In genomic region chr22:38396440-38397069, GRCh38 we compare ENCODE assay signal across 9 cellular contexts. TPM values are rescaled to one million over a fixed set of nuclear protein-coding genes. Genes with fewer than 3 reads are reported as not detected.
DNase-seq lines count a peak whose midpoint lies in the region; ATAC-seq and TF ChIP-seq lines count a peak whose summit lies in the region.
"Not testable (repeated sequence)": the region's sequence is repeated elsewhere in the genome, so short reads cannot be mapped to it uniquely, and the experiment has no call there.
"Had no signal": no experiment of that assay in that cellular context is flagged by ENCODE, and none has a peak within 500 bp of the region (broad histone marks: within the 10 kb centered on the region; RNA-seq: fewer than 3 reads in every experiment).

No MANE protein-coding gene starts in this region.

- H3K27ac ChIP-seq in CD4-positive, CD25-positive, alpha-beta regulatory T cell (ENCODE audit: insufficient read depth, low read length, poor library complexity, severe bottlenecking), result peak overlapping the region; percentile 75
- H3K27ac ChIP-seq in HUES6 (ENCODE audit: low read depth, low read length) (peak overlapping the region; percentile 89), endodermal cell (ENCODE audit: low read depth, low read length) (peak overlapping the region; percentile 36), iPS-18a (ENCODE audit: low read length) (peak overlapping the region; percentile 79)

- H3K36me3 ChIP-seq in CD4-positive, CD25-positive, alpha-beta regulatory T cell (ENCODE audit: control insufficient read depth, insufficient read depth, low read length); HUES6 (ENCODE audit: control insufficient read depth, insufficient read depth, low read length); adipocyte (ENCODE audit: control insufficient read depth, insufficient read depth, low read length, severe bottlenecking); endodermal cell (ENCODE audit: control insufficient read depth, insufficient read depth, low read length); iPS-18a (ENCODE audit: control insufficient read depth, low read depth, low read length): not testable (repeated sequence)

- DNase-seq in CD4-positive, CD25-positive, alpha-beta regulatory T cell; T-helper 2 cell treated with Interferon-gamma antibody and Interleukin-4, amounts not matched to agents 5 μg/mL and 100 μg/mL, for 36 hours (ENCODE audit: low spot score); adipocyte (ENCODE audit: low read depth); nephron progenitor cell; stimulated activated naive B cell treated with anti-CD40 and anti-IgM and Interleukin-4, amounts not matched to agents 10 μg/mL and 1 μg/mL and 100 μg/mL, for 72 hours: not testable (repeated sequence)
- peak; percentile 38 for DNase-seq in endodermal cell

- peak overlapping the region; percentile 78 to 95 (median 93) for H3K27ac Mint-ChIP-seq in CD4-positive, CD25-positive, alpha-beta regulatory T cell
- H3K27ac Mint-ChIP-seq in T-helper 2 cell treated with Interferon-gamma antibody and Interleukin-4, amounts not matched to agents 5 μg/mL and 100 μg/mL, for 36 hours, result peak overlapping the region; percentile 77
- H3K27ac Mint-ChIP-seq in endodermal cell, result peak overlapping the region; percentile 97
- H3K27ac Mint-ChIP-seq in nephron progenitor cell, result not testable (repeated sequence)
- H3K27ac Mint-ChIP-seq in stimulated activated naive B cell treated with anti-CD40 and anti-IgM and Interleukin-4, amounts not matched to agents 10 μg/mL and 1 μg/mL and 100 μg/mL, for 72 hours, result peak overlapping the region; percentile 92

- not testable (repeated sequence) for H3K36me3 Mint-ChIP-seq in CD4-positive, CD25-positive, alpha-beta regulatory T cell; T-helper 2 cell treated with Interferon-gamma antibody and Interleukin-4, amounts not matched to agents 5 μg/mL and 100 μg/mL, for 36 hours (ENCODE audit: low read depth); endodermal cell (ENCODE audit: low read depth); nephron progenitor cell (ENCODE audit: low read depth)
- peaks cover 8 to 17% of the 10 kb centered on the region in 2 donors for H3K36me3 Mint-ChIP-seq in stimulated activated naive B cell treated with anti-CD40 and anti-IgM and Interleukin-4, amounts not matched to agents 10 μg/mL and 1 μg/mL and 100 μg/mL, for 72 hours

- H3K9ac ChIP-seq in HUES6 (ENCODE audit: low read length) (peak overlapping the region; percentile 84), adipocyte (ENCODE audit: low read length) (peak overlapping the region; percentile 84), endodermal cell (ENCODE audit: extremely low read depth, low read length, poor library complexity, severe bottlenecking) (peak overlapping the region; percentile 93), iPS-18a (ENCODE audit: low read length) (peak overlapping the region; percentile 87)

- H3K27me3 Mint-ChIP-seq in CD4-positive, CD25-positive, alpha-beta regulatory T cell; endodermal cell (ENCODE audit: insufficient read depth); nephron progenitor cell (ENCODE audit: low read depth, poor library complexity); stimulated activated naive B cell treated with anti-CD40 and anti-IgM and Interleukin-4, amounts not matched to agents 10 μg/mL and 1 μg/mL and 100 μg/mL, for 72 hours: not testable (repeated sequence)
- H3K27me3 Mint-ChIP-seq in T-helper 2 cell treated with Interferon-gamma antibody and Interleukin-4, amounts not matched to agents 5 μg/mL and 100 μg/mL, for 36 hours (ENCODE audit: low read depth), result peaks cover 13% of the 10 kb centered on the region

- peak overlapping the region; percentile 84 for H3K4me3 ChIP-seq in CD4-positive, CD25-positive, alpha-beta regulatory T cell (ENCODE audit: low read depth, low read length)
- H3K4me3 ChIP-seq in HUES6 (ENCODE audit: low read depth, low read length), result peak overlapping the region; percentile 90
- peak overlapping the region; percentile 81 for H3K4me3 ChIP-seq in adipocyte (ENCODE audit: low read length)
- H3K4me3 ChIP-seq in endodermal cell (ENCODE audit: low read length), result peak overlapping the region; percentile 94
- peak overlapping the region; percentile 84 for H3K4me3 ChIP-seq in iPS-18a (ENCODE audit: low read length)

- TF ChIP-seq CTCF in endodermal cell (conservative IDR thresholded peaks at IDR 0.05); nephron progenitor cell (IDR thresholded peaks at IDR 0.05): not testable (repeated sequence)

- not testable (repeated sequence) for H3K9me3 Mint-ChIP-seq in CD4-positive, CD25-positive, alpha-beta regulatory T cell; T-helper 2 cell treated with Interferon-gamma antibody and Interleukin-4, amounts not matched to agents 5 μg/mL and 100 μg/mL, for 36 hours; endodermal cell; nephron progenitor cell; stimulated activated naive B cell treated with anti-CD40 and anti-IgM and Interleukin-4, amounts not matched to agents 10 μg/mL and 1 μg/mL and 100 μg/mL, for 72 hours

- not testable (repeated sequence) for ATAC-seq in CD4-positive, CD25-positive, alpha-beta regulatory T cell (ENCODE audit: low read depth in 2 of 2); stimulated activated naive B cell treated with anti-CD40 and anti-IgM and Interleukin-4, amounts not matched to agents 10 μg/mL and 1 μg/mL and 100 μg/mL, for 72 hours (replicated peaks)

- H3K27me3 ChIP-seq in CD4-positive, CD25-positive, alpha-beta regulatory T cell (ENCODE audit: control insufficient read depth, insufficient read depth, low read length); HUES6 (ENCODE audit: control insufficient read depth, insufficient read depth, low read length); adipocyte (replicated peaks; ENCODE audit: control insufficient read depth, insufficient read depth, low read length); endodermal cell (ENCODE audit: control insufficient read depth, insufficient read depth, low read length, poor library complexity, severe bottlenecking); iPS-18a (ENCODE audit: control insufficient read depth, insufficient read depth, low read length): not testable (repeated sequence)

- peaks cover 35 to 55% (median 39%) of the 10 kb centered on the region in 4 donors for H3K4me1 Mint-ChIP-seq in CD4-positive, CD25-positive, alpha-beta regulatory T cell
- peaks cover 48% of the 10 kb centered on the region for H3K4me1 Mint-ChIP-seq in T-helper 2 cell treated with Interferon-gamma antibody and Interleukin-4, amounts not matched to agents 5 μg/mL and 100 μg/mL, for 36 hours (ENCODE audit: low read depth)
- H3K4me1 Mint-ChIP-seq in endodermal cell (peaks cover 60% of the 10 kb centered on the region), nephron progenitor cell (peaks cover 71% of the 10 kb centered on the region)
- peaks cover 14 to 37% of the 10 kb centered on the region in 2 donors for H3K4me1 Mint-ChIP-seq in stimulated activated naive B cell treated with anti-CD40 and anti-IgM and Interleukin-4, amounts not matched to agents 10 μg/mL and 1 μg/mL and 100 μg/mL, for 72 hours

- 33 to 57% methylated on average over 9 to 11 of the region's 12 CpGs for WGBS in endodermal cell (ENCODE audit: insufficient coverage in 1 of 2, insufficient read length in 1 of 2), 2 experiments

- peak overlapping the region; percentile 87 to 99 (median 94) for H3K4me3 Mint-ChIP-seq in CD4-positive, CD25-positive, alpha-beta regulatory T cell
- H3K4me3 Mint-ChIP-seq in T-helper 2 cell treated with Interferon-gamma antibody and Interleukin-4, amounts not matched to agents 5 μg/mL and 100 μg/mL, for 36 hours, result peak overlapping the region; percentile 86
- H3K4me3 Mint-ChIP-seq in endodermal cell, result peak overlapping the region; percentile 81
- peak overlapping the region; percentile 87 for H3K4me3 Mint-ChIP-seq in nephron progenitor cell
- peak overlapping the region; percentile 92 for H3K4me3 Mint-ChIP-seq in stimulated activated naive B cell treated with anti-CD40 and anti-IgM and Interleukin-4, amounts not matched to agents 10 μg/mL and 1 μg/mL and 100 μg/mL, for 72 hours

- peaks cover 42% of the 10 kb centered on the region for H3K4me1 ChIP-seq in CD4-positive, CD25-positive, alpha-beta regulatory T cell (ENCODE audit: control insufficient read depth, insufficient read depth, low read length, poor library complexity, severe bottlenecking)
- H3K4me1 ChIP-seq in HUES6 (ENCODE audit: control insufficient read depth, insufficient read depth, low read length) (peaks cover 38% of the 10 kb centered on the region), adipocyte (ENCODE audit: control insufficient read depth, insufficient read depth, low read length) (peaks cover 21% of the 10 kb centered on the region), iPS-18a (ENCODE audit: control insufficient read depth, low read depth, low read length) (peaks cover 56% of the 10 kb centered on the region)
- H3K4me1 ChIP-seq in endodermal cell (ENCODE audit: control insufficient read depth, insufficient read depth, low read length), result not testable (repeated sequence)

- not testable (repeated sequence) for H3K9me3 ChIP-seq in CD4-positive, CD25-positive, alpha-beta regulatory T cell (ENCODE audit: control insufficient read depth in 2 of 2, low read length in 2 of 2); HUES6 (ENCODE audit: control insufficient read depth, insufficient read depth, low read depth, low read length); adipocyte (ENCODE audit: control insufficient read depth, low read length); endodermal cell (ENCODE audit: control insufficient read depth, low read length); iPS-18a (ENCODE audit: control insufficient read depth, low read depth, low read length)

RNA-seq across cellular contexts. Expression of gene KCNJ4, which starts 58.4 kb away (rescaled TPM):
- total RNA-seq in CD4-positive, CD25-positive, alpha-beta regulatory T cell, result not detected
- not detected for polyA plus RNA-seq in CD4-positive, CD25-positive, alpha-beta regulatory T cell
- total RNA-seq in endodermal cell, result 1 to 10 TPM in 1 of 2 donors, under 1 TPM in 1; 0.37 to 1.4 TPM
- polyA plus RNA-seq in endodermal cell (2013, experiment 1 of 2), result 5.8 TPM
- polyA plus RNA-seq in endodermal cell (2013, experiment 2 of 2), result 6.0 TPM
- total RNA-seq: mucosa of gallbladder had no signal

Comparison
In these comparisons a context has a peak if more than half of its experiments do, and no peak if none do; other contexts are left out.
1. H3K27ac ChIP-seq: peak in every context shown above with its lines; median percentile 89 in HUES6; 79 in iPS-18a; 75 in CD4-positive, CD25-positive, alpha-beta regulatory T cell; 36 in endodermal cell.